ENCODE assay signal across 27 cellular contexts in the genomic region with DNA sequence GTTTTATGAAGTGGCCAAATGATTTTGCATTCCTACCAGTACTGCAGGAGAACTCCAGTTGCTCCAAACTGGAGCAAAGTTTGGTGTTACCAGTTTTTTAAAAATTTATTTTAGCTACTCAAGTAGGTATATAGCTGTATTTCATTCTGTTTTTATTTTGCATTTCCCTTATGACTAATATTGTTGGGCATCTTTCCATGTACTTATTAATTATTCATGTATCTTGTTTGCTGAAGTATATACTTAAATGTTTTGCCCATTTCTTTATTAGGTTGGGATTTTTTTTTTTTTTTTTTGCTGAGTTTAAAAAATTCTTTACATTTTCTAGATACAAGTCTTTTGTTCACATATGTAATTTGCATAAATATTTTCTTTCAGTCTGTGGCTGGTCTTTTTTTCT.
"Had no signal": no experiment of that assay in that cellular context is flagged by ENCODE, and none has a peak within 500 bp of the region (broad histone marks: within the 10 kb centered on the region; RNA-seq: fewer than 3 reads in every experiment).

No MANE protein-coding gene starts in this region.

- H3K27me3 ChIP-seq: ascending aorta, breast epithelium, esophagus squamous epithelium had no signal

- DNase-seq: activated CD4-positive, alpha-beta memory T cell treated with anti-CD3 and anti-CD28 coated beads for 36 hours; activated CD4-positive, alpha-beta T cell treated with anti-CD3 and anti-CD28 coated beads for 36 hours; activated CD4-positive, CD25-positive, alpha-beta regulatory T cell; activated CD4-positive, CD25-positive, alpha-beta regulatory T cell treated with anti-CD3 and anti-CD28 coated beads, Interleukin-2, amount 50 U/mL, for 72 hours; activated CD8-positive, alpha-beta memory T cell treated with anti-CD3 and anti-CD28 coated beads, Interleukin-2, amount 10 ng/mL, durations not matched to agents 7 days and 5 days; activated CD8-positive, alpha-beta memory T cell treated with anti-CD3 and anti-CD28 coated beads, Interleukin-2, amount 50 U/mL, for 4 hours; activated CD8-positive, alpha-beta T cell treated with anti-CD3 and anti-CD28 coated beads, Interleukin-2, amount 10 ng/mL, durations not matched to agents 7 days and 5 days; activated gamma-delta T cell; activated naive CD4-positive, alpha-beta T cell; activated naive CD4-positive, alpha-beta T cell treated with anti-CD3 and anti-CD28 coated beads, Interleukin-2, amount 10 ng/mL, durations not matched to agents 7 days and 5 days; activated naive CD8-positive, alpha-beta T cell treated with anti-CD3 and anti-CD28 coated beads, Interleukin-2, amount 10 ng/mL, durations not matched to agents 7 days and 5 days; activated T-cell treated with anti-CD3 and anti-CD28 coated beads, Interleukin-2, amount 50 U/mL, for 24 hours; activated T-cell treated with anti-CD3 and anti-CD28 coated beads, Interleukin-2, amount 50 U/mL, for 72 hours; cortex of kidney; dermis blood vessel endothelial cell; effector CD4-positive, alpha-beta T cell; effector memory CD8-positive, alpha-beta T cell; esophagus squamous epithelium; foreskin melanocyte; head of caudate nucleus; hippocampal formation; T-helper 2 cell had no signal

- H3K36me3 ChIP-seq: ascending aorta, breast epithelium, esophagus squamous epithelium had no signal

- H3K4me3 ChIP-seq: ascending aorta, breast epithelium, esophagus squamous epithelium had no signal

- H3K4me1 ChIP-seq: ascending aorta, breast epithelium, esophagus squamous epithelium had no signal

- FAIRE-seq: endothelial cell of umbilical vein had no signal

- H3K9me3 ChIP-seq: ascending aorta, breast epithelium, esophagus squamous epithelium had no signal

- ATAC-seq: activated CD4-positive, alpha-beta T cell treated with anti-CD3 and anti-CD28 coated beads for 36 hours; activated CD8-positive, alpha-beta memory T cell treated with anti-CD3 and anti-CD28 coated beads, Interleukin-2, amount 10 ng/mL, durations not matched to agents 7 days and 5 days; activated CD8-positive, alpha-beta T cell treated with anti-CD3 and anti-CD28 coated beads, Interleukin-2, amount 10 ng/mL, durations not matched to agents 7 days and 5 days; activated naive CD4-positive, alpha-beta T cell treated with anti-CD3 and anti-CD28 coated beads, Interleukin-2, amount 50 U/mL, for 72 hours; activated T-cell treated with anti-CD3 and anti-CD28 coated beads, Interleukin-2, amount 50 U/mL, for 72 hours; effector memory CD8-positive, alpha-beta T cell had no signal

- H3K27ac ChIP-seq: ascending aorta, breast epithelium, epithelial cell of prostate, esophagus squamous epithelium had no signal
